ENCODE assay signal across 8 cellular contexts in the genomic region with DNA sequence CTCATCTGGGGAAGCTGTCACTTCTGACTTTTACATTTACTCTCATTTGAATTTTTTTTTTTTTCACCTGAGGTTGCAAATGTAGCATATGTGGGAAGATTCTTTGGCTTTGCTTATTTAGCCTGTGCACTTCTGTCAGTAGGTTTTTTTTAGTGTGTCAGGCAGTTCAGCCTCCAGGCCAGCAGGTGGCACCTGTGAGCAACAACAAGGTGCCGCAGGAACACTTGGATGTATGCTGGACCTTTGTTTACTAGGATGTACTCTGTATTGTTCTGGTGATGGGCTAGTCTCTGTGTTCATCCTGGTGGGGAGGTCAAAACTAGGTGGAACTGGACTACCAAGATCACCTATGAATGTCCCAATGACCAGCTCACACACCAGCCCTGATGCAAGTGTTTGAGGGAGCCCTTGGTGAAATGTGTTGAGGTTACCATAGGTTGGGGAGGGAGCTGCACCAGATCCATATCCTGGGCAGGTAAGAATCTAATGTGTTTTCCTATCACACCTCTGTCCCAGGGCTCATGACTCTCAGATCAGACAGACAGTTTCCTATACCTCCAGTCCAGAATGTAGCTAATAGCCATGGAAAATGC.
DNase-seq lines count a peak whose midpoint lies in the region; ATAC-seq and TF ChIP-seq lines count a peak whose summit lies in the region.

No MANE protein-coding gene starts in this region.

- intact Hi-C loops in CD8-positive, alpha-beta T cell (cut with DNase I, micrococcal nuclease) = no loop called here

- H3K4me1 ChIP-seq in CD8-positive, alpha-beta T cell (ENCODE audit: insufficient read depth, low read length) = no peaks in the 10 kb centered on the region
- no peaks in the 10 kb centered on the region for H3K4me1 ChIP-seq in KMS-11 (ENCODE audit: low read depth, poor library complexity, severe bottlenecking)

- ATAC-seq in CD8-positive, alpha-beta T cell = no peak
- ATAC-seq in GM19035 (IDR thresholded peaks at IDR 0.05; ENCODE audit: unreplicated experiment) = peak; percentile 61

- POLR2A ChIA-PET in CD8-positive, alpha-beta T cell (lab: Charles Lee) = no interaction called here

- no peaks in the 10 kb centered on the region for H3K9me3 ChIP-seq in CD8-positive, alpha-beta T cell (ENCODE audit: low read length)

- peak; percentile 13 for TF ChIP-seq CTCF in CD8-positive, alpha-beta T cell (IDR thresholded peaks at IDR 0.05)
- TF ChIP-seq CTCF in KMS-11 (conservative IDR thresholded peaks at IDR 0.05; ENCODE audit: low read depth, low read length) = peak; percentile 92
- TF ChIP-seq CTCF in cardiac fibroblast (IDR thresholded peaks at IDR 0.05; ENCODE audit: low read depth, low read length) = peak; percentile 54

- H3K9ac ChIP-seq in KMS-11 = no peak overlapping the region

- CTCF ChIA-PET in CD8-positive, alpha-beta T cell (lab: Charles Lee) = no interaction called here

- no peaks in the 10 kb centered on the region for H3K36me3 ChIP-seq in CD8-positive, alpha-beta T cell (ENCODE audit: insufficient read depth, low read length)
- H3K36me3 ChIP-seq in KMS-11 (ENCODE audit: insufficient read depth) = no peaks in the 10 kb centered on the region

- H3K4me3 Mint-ChIP-seq in CD8-positive, alpha-beta T cell = no peak overlapping the region

- no peaks in the 10 kb centered on the region for H3K27me3 Mint-ChIP-seq in CD8-positive, alpha-beta T cell (ENCODE audit: low read depth)

- no peak overlapping the region for H3K4me2 ChIP-seq in KMS-11

- no peaks in the 10 kb centered on the region for H3K79me2 ChIP-seq in KMS-11 (ENCODE audit: insufficient read depth, low read depth)

- H3K36me3 Mint-ChIP-seq in CD8-positive, alpha-beta T cell = no peaks in the 10 kb centered on the region

- no peaks in the 10 kb centered on the region for H3K4me1 Mint-ChIP-seq in CD8-positive, alpha-beta T cell (ENCODE audit: low read depth)

- no peaks in the 10 kb centered on the region for H3K27me3 ChIP-seq in CD8-positive, alpha-beta T cell (ENCODE audit: insufficient read depth, low read length)
- no peaks in the 10 kb centered on the region for H3K27me3 ChIP-seq in KMS-11 (ENCODE audit: insufficient read depth, low read depth)

- H3K27ac ChIP-seq in CD8-positive, alpha-beta T cell (ENCODE audit: low read depth, low read length) = no peak overlapping the region
- no peak overlapping the region for H3K27ac ChIP-seq in KMS-11

- no peak overlapping the region for H2AFZ ChIP-seq in KMS-11 (ENCODE audit: low read depth)

- H3K4me3 ChIP-seq in CD8-positive, alpha-beta T cell (ENCODE audit: low read depth, low read length) = no peak overlapping the region
- H3K4me3 ChIP-seq in KMS-11 (IDR thresholded peaks at IDR 0.05; ENCODE audit: insufficient read depth, low read depth, low read length) (no peak overlapping the region), cardiac fibroblast (replicated peaks in 1 of 2; ENCODE audit: low read depth in 2 of 2, low read length in 2 of 2) (no peak overlapping the region)

- H4K20me1 ChIP-seq in KMS-11 (ENCODE audit: insufficient read depth) = no peaks in the 10 kb centered on the region

- peak in 1 of 7 experiments; percentile 10 for DNase-seq in CD8-positive, alpha-beta T cell
- peak; percentile 3 to 24 for DNase-seq in cardiac fibroblast (ENCODE audit: low read depth in 2 of 2)
- peak; percentile 25 to 30 for DNase-seq in stimulated activated CD4-positive, alpha-beta T cell treated with anti-CD3 and anti-CD28 coated beads, Interleukin-2, amount 100 ng/mL, for 48 hours
- no peak for DNase-seq in OCI-M2 (lab: John Stamatoyannopoulos, UW; ENCODE audit: unreplicated experiment)
- DNase-seq in SHP77 (lab: John Stamatoyannopoulos, UW) = no peak
- no peak for DNase-seq in SHP77 treated with DMSO at 0.1 percent for 48 hours (lab: John Stamatoyannopoulos, UW)

- H3K9me3 Mint-ChIP-seq in CD8-positive, alpha-beta T cell = peaks cover 33% of the 10 kb centered on the region

- no peak overlapping the region for H3K27ac Mint-ChIP-seq in CD8-positive, alpha-beta T cell

Comparison
In these comparisons a context has a peak if more than half of its experiments do, and no peak if none do; other contexts are left out.
1. DNase-seq: peak in cardiac fibroblast (2 of 2) and stimulated activated CD4-positive, alpha-beta T cell treated with anti-CD3 and anti-CD28 coated beads, Interleukin-2, amount 100 ng/mL, for 48 hours (2 of 2); none in OCI-M2 (single experiment), SHP77 (0 of 2) and SHP77 treated with DMSO at 0.1 percent for 48 hours (single experiment).
2. CTCF ChIP-seq: peak in every context shown above with its lines; median percentile 92 in KMS-11; 54 in cardiac fibroblast; 13 in CD8-positive, alpha-beta T cell.